In the genomic region with DNA sequence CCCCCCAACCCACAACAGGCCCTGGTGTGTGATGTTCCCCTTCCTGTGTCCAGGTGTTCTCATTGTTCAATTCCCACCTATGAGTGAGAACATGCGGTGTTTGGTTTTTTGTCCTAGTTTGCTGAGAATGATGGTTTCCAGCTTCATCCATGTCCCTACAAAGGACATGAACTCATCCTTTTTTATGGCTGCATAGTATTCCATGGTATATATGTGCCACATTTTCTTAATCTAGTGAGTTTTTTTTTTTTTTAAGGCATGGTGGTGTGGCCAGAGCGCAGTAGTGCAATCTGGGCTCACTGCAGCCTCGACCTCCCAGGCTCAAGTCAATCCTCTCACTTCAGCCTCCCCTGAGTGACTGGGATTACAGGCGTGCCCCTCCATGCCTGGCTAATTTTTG, we compare ENCODE assay signal across 1 cellular context. TPM values are rescaled to one million over a fixed set of nuclear protein-coding genes. Genes with fewer than 3 reads are reported as not detected.
"Had no signal": no experiment of that assay in that cellular context is flagged by ENCODE, and none has a peak within 500 bp of the region (broad histone marks: within the 10 kb centered on the region; RNA-seq: fewer than 3 reads in every experiment).

No MANE protein-coding gene starts in this region.

RNA-seq across cellular contexts. Expression of a gene that starts 24.6 kb away (rescaled TPM):
- polyA plus RNA-seq: mammary epithelial cell had no signal
